Comparison of ENCODE assay signal across 9 cellular contexts in genomic region chr12:53218551-53219114, GRCh38. TPM values are rescaled to one million over a fixed set of nuclear protein-coding genes. Genes with fewer than 3 reads are reported as not detected.
DNase-seq lines count a peak whose midpoint lies in the region; ATAC-seq and TF ChIP-seq lines count a peak whose summit lies in the region.
"Had no signal": no experiment of that assay in that cellular context is flagged by ENCODE, and none has a peak within 500 bp of the region (broad histone marks: within the 10 kb centered on the region; RNA-seq: fewer than 3 reads in every experiment).

No MANE protein-coding gene starts in this region.

- H3K36me3 ChIP-seq in rectal smooth muscle tissue (ENCODE audit: control insufficient read depth, insufficient read depth, low read length), result peaks cover 10% of the 10 kb centered on the region

- peaks cover 21% of the 10 kb centered on the region for H3K4me1 ChIP-seq in rectal smooth muscle tissue (ENCODE audit: control insufficient read depth, insufficient read depth, low read length)

- peak overlapping the region; percentile 93 for H3K27ac Mint-ChIP-seq in activated CD4-positive, alpha-beta memory T cell treated with anti-CD3 and anti-CD28 coated beads for 36 hours

- H3K9ac ChIP-seq in rectal smooth muscle tissue (ENCODE audit: low read length), result no peak overlapping the region

- peaks cover 64% of the 10 kb centered on the region for H3K4me1 Mint-ChIP-seq in activated CD4-positive, alpha-beta memory T cell treated with anti-CD3 and anti-CD28 coated beads for 36 hours (ENCODE audit: low read depth)

- CTCF ChIA-PET in activated CD4-positive, alpha-beta memory T cell treated with anti-CD3 and anti-CD28 coated beads for 36 hours (lab: Charles Lee), result interaction anchor here (0.8 to 13.0 kb wide), 11 partner anchors 10 to 153 kb away, joined by 3 to 164 read pairs (median 6); partner anchors contain the start of genes AAAS, ESPL1 and ITGB7

- H3K36me3 Mint-ChIP-seq in activated CD4-positive, alpha-beta memory T cell treated with anti-CD3 and anti-CD28 coated beads for 36 hours, result peaks cover 16% of the 10 kb centered on the region

- no peak for ATAC-seq in GM18505 (IDR thresholded peaks at IDR 0.05; ENCODE audit: unreplicated experiment)

- H3K27me3 ChIP-seq in rectal smooth muscle tissue (ENCODE audit: control insufficient read depth, insufficient read depth, low read length), result no peaks in the 10 kb centered on the region

- DNase-seq in GM03348 (ENCODE audit: low spot score) (peak; percentile 72), fibroblast of villous mesenchyme (ENCODE audit: low read depth) (no peak), NCI-H82 (lab: John Stamatoyannopoulos, UW) (no peak), GM19238 (ENCODE audit: insufficient read length, low spot score) (no peak), NCI-H69 (lab: John Stamatoyannopoulos, UW) (no peak)
- DNase-seq in activated CD4-positive, alpha-beta memory T cell treated with anti-CD3 and anti-CD28 coated beads for 36 hours, result no peak
- DNase-seq: NCI-H187 treated with DMSO at 0.1 percent for 48 hours had no signal

- no peak for TF ChIP-seq POLR2A in GM18505 (IDR thresholded peaks at IDR 0.05; ENCODE audit: borderline replicate concordance, extremely low read depth, insufficient read depth, insufficient read length)

- intact Hi-C loops in activated CD4-positive, alpha-beta memory T cell treated with anti-CD3 and anti-CD28 coated beads for 36 hours (cut with micrococcal nuclease), result loop anchor here (1.0 kb wide), 1 partner anchor 9 kb away; no protein-coding TSS in a partner anchor

- peak overlapping the region; percentile 89 for H3K4me3 Mint-ChIP-seq in activated CD4-positive, alpha-beta memory T cell treated with anti-CD3 and anti-CD28 coated beads for 36 hours

- H3K9me3 Mint-ChIP-seq in activated CD4-positive, alpha-beta memory T cell treated with anti-CD3 and anti-CD28 coated beads for 36 hours, result no peaks in the 10 kb centered on the region

- peak overlapping the region; percentile 99 for H3K27ac ChIP-seq in rectal smooth muscle tissue (ENCODE audit: low read depth, low read length)

- H3K27me3 Mint-ChIP-seq in activated CD4-positive, alpha-beta memory T cell treated with anti-CD3 and anti-CD28 coated beads for 36 hours, result no peaks in the 10 kb centered on the region

- H3K4me3 ChIP-seq in fibroblast of villous mesenchyme (ENCODE audit: low read depth, low read length) (peak overlapping the region; percentile 75), rectal smooth muscle tissue (ENCODE audit: low read length) (peak overlapping the region; percentile 86)

- POLR2A ChIA-PET in activated CD4-positive, alpha-beta memory T cell treated with anti-CD3 and anti-CD28 coated beads for 36 hours (lab: Charles Lee), result interaction anchor here (0.9 to 4.5 kb wide), 9 partner anchors 10 to 282 kb away, joined by 3 to 33 read pairs (median 7); partner anchors contain the start of genes CSAD, ESPL1, ITGB7 and MYG1

- TF ChIP-seq CTCF in fibroblast of villous mesenchyme (IDR thresholded peaks at IDR 0.05; ENCODE audit: insufficient read depth, low read depth, low read length), result no peak

RNA-seq across cellular contexts. Expression of gene ITGB7, which starts 11.6 kb away (rescaled TPM):
- 100 to 1,000 TPM; 168 to 169 TPM for total RNA-seq in activated CD4-positive, alpha-beta memory T cell treated with anti-CD3 and anti-CD28 coated beads for 36 hours
- total RNA-seq in fibroblast of villous mesenchyme, result under 0.01 TPM in 1 of 2 replicates, not detected in the other

RNA-seq across cellular contexts. Expression of gene RARG, which starts 13.4 kb away (rescaled TPM):
- 10 to 100 TPM; 21.8 to 25.2 TPM for total RNA-seq in activated CD4-positive, alpha-beta memory T cell treated with anti-CD3 and anti-CD28 coated beads for 36 hours
- 28.0 and 29.4 TPM in 2 replicates for total RNA-seq in fibroblast of villous mesenchyme

RNA-seq across cellular contexts. Expression of gene CSAD, which starts 37.9 kb away (rescaled TPM):
- 10 to 100 TPM; 21.4 to 23.7 TPM for total RNA-seq in activated CD4-positive, alpha-beta memory T cell treated with anti-CD3 and anti-CD28 coated beads for 36 hours
- 5.5 and 7.8 TPM in 2 replicates for total RNA-seq in fibroblast of villous mesenchyme

RNA-seq across cellular contexts. Expression of gene ZNF740, which starts 38.1 kb away (rescaled TPM):
- 10 to 100 TPM; 32.6 to 37.5 TPM for total RNA-seq in activated CD4-positive, alpha-beta memory T cell treated with anti-CD3 and anti-CD28 coated beads for 36 hours
- total RNA-seq in fibroblast of villous mesenchyme, result 10.6 and 10.8 TPM in 2 replicates

RNA-seq across cellular contexts. Expression of gene ESPL1, which starts 49.5 kb away (rescaled TPM):
- total RNA-seq in activated CD4-positive, alpha-beta memory T cell treated with anti-CD3 and anti-CD28 coated beads for 36 hours, result 10 to 100 TPM; 70.0 to 77.2 TPM
- 4.8 and 6.5 TPM in 2 replicates for total RNA-seq in fibroblast of villous mesenchyme

Comparison
In these comparisons a context has a peak if more than half of its experiments do, and no peak if none do; other contexts are left out.
1. RNA of gene ITGB7, which starts 11.6 kb away (total RNA-seq): 168 to 169 TPM in activated CD4-positive, alpha-beta memory T cell treated with anti-CD3 and anti-CD28 coated beads for 36 hours; under 0.01 TPM in fibroblast of villous mesenchyme; every median in the first group is over 100 times any median in the second.